21 cellular contexts compared by ENCODE assay signal in genomic region chr17:69818467-69818866, GRCh38.
"Had no signal": no experiment of that assay in that cellular context is flagged by ENCODE, and none has a peak within 500 bp of the region (broad histone marks: within the 10 kb centered on the region; RNA-seq: fewer than 3 reads in every experiment).

No MANE protein-coding gene starts in this region.

- H3K9me3 Mint-ChIP-seq: natural killer cell treated with Interleukin-12 subunit alpha and Interleukin-12 subunit beta and Interleukin-15 and Interleukin-18, amount 100 ng/mL, for 72 hours; neural progenitor cell; type B pancreatic cell had no signal

- ATAC-seq: natural killer cell treated with Interleukin-12 subunit alpha and Interleukin-12 subunit beta and Interleukin-15 and Interleukin-18, amount 100 ng/mL, for 72 hours; pancreas; right cardiac atrium had no signal

- H3K4me1 ChIP-seq: neural progenitor cell, pancreas, suprapubic skin, thyroid gland had no signal

- H3K27me3 Mint-ChIP-seq: natural killer cell treated with Interleukin-12 subunit alpha and Interleukin-12 subunit beta and Interleukin-15 and Interleukin-18, amount 100 ng/mL, for 72 hours; progenitor cell of endocrine pancreas; type B pancreatic cell had no signal

- H3K9me3 ChIP-seq: pancreas, suprapubic skin, thyroid gland had no signal

- H3K4me2 ChIP-seq: neural progenitor cell had no signal

- H2AFZ ChIP-seq: neural progenitor cell had no signal

- H3K27me3 ChIP-seq: neural progenitor cell, pancreas, suprapubic skin, thyroid gland had no signal

- H3K4me3 Mint-ChIP-seq: endodermal cell; mesothelial cell of epicardium; natural killer cell treated with Interleukin-12 subunit alpha and Interleukin-12 subunit beta and Interleukin-15 and Interleukin-18, amount 100 ng/mL, for 72 hours; neural progenitor cell; type B pancreatic cell had no signal

- H3K27ac Mint-ChIP-seq: endodermal cell; mesothelial cell of epicardium; natural killer cell treated with Interleukin-12 subunit alpha and Interleukin-12 subunit beta and Interleukin-15 and Interleukin-18, amount 100 ng/mL, for 72 hours; neural progenitor cell; progenitor cell of endocrine pancreas; type B pancreatic cell had no signal

- H3K36me3 ChIP-seq: neural progenitor cell, pancreas, suprapubic skin, thyroid gland had no signal

- H3K4me3 ChIP-seq: coronary artery, neural progenitor cell, pancreas, suprapubic skin, thyroid gland had no signal

- DNase-seq: effector CD4-positive, alpha-beta T cell; endodermal cell; erythroblast; foreskin melanocyte; head of caudate nucleus; hippocampal formation; kidney glomerular epithelial cell; nucleus accumbens; pancreas; right cardiac atrium; small intestine; stimulated activated CD4-positive, alpha-beta T cell treated with anti-CD3 and anti-CD28 coated beads, Interleukin-2, amount 100 ng/mL, for 48 hours; stimulated activated naive CD4-positive, alpha-beta T cell treated with Interleukin-2 at 50 U/mL for 16 hours; thyroid gland had no signal

- H3K4me1 Mint-ChIP-seq: endodermal cell, neural progenitor cell had no signal

- H3K27ac ChIP-seq: coronary artery, neural progenitor cell, pancreas, suprapubic skin, thyroid gland had no signal
